Comparison of ENCODE assay signal across 17 cellular contexts in the genomic region with DNA sequence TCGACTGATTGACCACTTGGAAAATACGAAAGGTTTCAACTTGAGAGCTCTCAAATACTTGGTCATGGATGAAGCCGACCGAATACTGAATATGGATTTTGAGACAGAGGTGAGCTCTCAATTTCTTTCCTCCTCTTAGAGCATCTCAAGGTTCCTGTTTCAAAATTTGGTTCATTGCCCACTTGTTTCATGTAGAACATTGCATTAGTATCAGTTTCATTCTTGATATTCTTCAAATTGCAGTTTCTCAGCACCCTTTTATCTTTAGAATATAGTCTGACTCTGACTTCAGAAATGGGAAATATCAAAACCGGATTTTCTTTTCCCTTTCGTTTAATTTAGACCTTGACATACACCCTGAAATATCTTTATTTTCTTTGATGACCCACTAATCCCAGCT. TPM values are rescaled to one million over a fixed set of nuclear protein-coding genes. Genes with fewer than 3 reads are reported as not detected.
DNase-seq lines count a peak whose midpoint lies in the region; ATAC-seq and TF ChIP-seq lines count a peak whose summit lies in the region.
"Had no signal": no experiment of that assay in that cellular context is flagged by ENCODE, and none has a peak within 500 bp of the region (broad histone marks: within the 10 kb centered on the region; RNA-seq: fewer than 3 reads in every experiment).

No MANE protein-coding gene starts in this region.

- H3K4me3 ChIP-seq in thyroid gland (replicated peaks in 1 of 3), result no peak overlapping the region
- H3K4me3 ChIP-seq in CD8-positive, alpha-beta T cell (ENCODE audit: low read depth, low read length), result no peak overlapping the region
- H3K4me3 ChIP-seq: K562, left lung, neural progenitor cell had no signal

- H3K27ac Mint-ChIP-seq in activated naive CD4-positive, alpha-beta T cell treated with anti-CD3 and anti-CD28 coated beads, Interleukin-2, amount 50 U/mL, for 72 hours, result peak overlapping the region; percentile 33 to 54
- no peak overlapping the region for H3K27ac Mint-ChIP-seq in activated naive CD4-positive, alpha-beta T cell treated with anti-CD3 and anti-CD28 coated beads, Interleukin-2, amount 10 ng/mL, durations not matched to agents 7 days and 5 days
- no peak overlapping the region for H3K27ac Mint-ChIP-seq in CD8-positive, alpha-beta T cell
- H3K27ac Mint-ChIP-seq: neural progenitor cell had no signal

- no peak overlapping the region for H3K4me3 Mint-ChIP-seq in activated naive CD4-positive, alpha-beta T cell treated with anti-CD3 and anti-CD28 coated beads, Interleukin-2, amount 10 ng/mL, durations not matched to agents 7 days and 5 days
- no peak overlapping the region for H3K4me3 Mint-ChIP-seq in CD8-positive, alpha-beta T cell
- H3K4me3 Mint-ChIP-seq: neural progenitor cell, type B pancreatic cell had no signal

- H3K27ac ChIP-seq in thyroid gland, result peak overlapping the region; percentile 63 to 74 (median 68)
- H3K27ac ChIP-seq in CD8-positive, alpha-beta T cell (ENCODE audit: low read depth, low read length), result no peak overlapping the region
- H3K27ac ChIP-seq: left lung, neural progenitor cell had no signal

- H3K36me3 Mint-ChIP-seq in activated naive CD4-positive, alpha-beta T cell treated with anti-CD3 and anti-CD28 coated beads, Interleukin-2, amount 50 U/mL, for 72 hours, result peaks cover 7 to 18% of the 10 kb centered on the region in 2 donors
- H3K36me3 Mint-ChIP-seq in activated naive CD4-positive, alpha-beta T cell treated with anti-CD3 and anti-CD28 coated beads, Interleukin-2, amount 10 ng/mL, durations not matched to agents 7 days and 5 days, result peaks cover 62% of the 10 kb centered on the region
- peaks cover 92% of the 10 kb centered on the region for H3K36me3 Mint-ChIP-seq in CD8-positive, alpha-beta T cell

- 39 to 44% methylated on average over 6 of the region's 6 CpGs for whole genome bisulfite sequencing in thyroid gland, 2 donors

- H3K9me3 ChIP-seq in thyroid gland, result no peaks in the 10 kb centered on the region
- H3K9me3 ChIP-seq in CD8-positive, alpha-beta T cell (ENCODE audit: low read length), result no peaks in the 10 kb centered on the region
- H3K9me3 ChIP-seq: left lung had no signal

- H3K36me3 ChIP-seq in thyroid gland, result peaks cover 37 to 45% of the 10 kb centered on the region in 2 donors
- peaks cover 54% of the 10 kb centered on the region for H3K36me3 ChIP-seq in CD8-positive, alpha-beta T cell (ENCODE audit: insufficient read depth, low read length)

- H3K9me3 Mint-ChIP-seq in activated naive CD4-positive, alpha-beta T cell treated with anti-CD3 and anti-CD28 coated beads, Interleukin-2, amount 50 U/mL, for 72 hours, result no peaks in the 10 kb centered on the region
- H3K9me3 Mint-ChIP-seq in activated naive CD4-positive, alpha-beta T cell treated with anti-CD3 and anti-CD28 coated beads, Interleukin-2, amount 10 ng/mL, durations not matched to agents 7 days and 5 days, result no peaks in the 10 kb centered on the region
- H3K9me3 Mint-ChIP-seq in CD8-positive, alpha-beta T cell, result no peaks in the 10 kb centered on the region
- H3K9me3 Mint-ChIP-seq: neural progenitor cell, type B pancreatic cell had no signal

- no peak for DNase-seq in activated naive CD4-positive, alpha-beta T cell treated with anti-CD3 and anti-CD28 coated beads, Interleukin-2, amount 50 U/mL, for 72 hours (ENCODE audit: low spot score in 2 of 2)
- no peak for DNase-seq in activated naive CD4-positive, alpha-beta T cell treated with anti-CD3 and anti-CD28 coated beads, Interleukin-2, amount 10 ng/mL, durations not matched to agents 7 days and 5 days
- DNase-seq in thyroid gland (no peak), C1 segment of cervical spinal cord (lab: John Stamatoyannopoulos, UW) (no peak), Right ventricle myocardium inferior (ENCODE audit: missing footprints) (no peak)
- DNase-seq in CD8-positive, alpha-beta T cell, result no peak
- DNase-seq: glutamatergic neuron; left lung; NCI-H2029 treated with DMSO at 0.1 percent for 48 hours; NK-92 treated with Interleukin-12 subunit alpha and Interleukin-12 subunit beta, amount 100 ng/mL, for 24 hours; small intestine had no signal

- no peaks in the 10 kb centered on the region for H3K27me3 Mint-ChIP-seq in activated naive CD4-positive, alpha-beta T cell treated with anti-CD3 and anti-CD28 coated beads, Interleukin-2, amount 10 ng/mL, durations not matched to agents 7 days and 5 days
- H3K27me3 Mint-ChIP-seq in CD8-positive, alpha-beta T cell (ENCODE audit: low read depth), result no peaks in the 10 kb centered on the region
- H3K27me3 Mint-ChIP-seq: type B pancreatic cell had no signal

- CTCF ChIA-PET in activated naive CD4-positive, alpha-beta T cell treated with anti-CD3 and anti-CD28 coated beads, Interleukin-2, amount 10 ng/mL, durations not matched to agents 7 days and 5 days (lab: Charles Lee), result interaction anchor here (1.1 to 1.4 kb wide), 3 partner anchors 9 to 33 kb away, joined by 3 to 5 read pairs (median 3); a partner anchor contains a TSS
- CTCF ChIA-PET in CD8-positive, alpha-beta T cell (lab: Charles Lee), result interaction anchor here (1.1 to 3.4 kb wide), 6 partner anchors 9 to 85 kb away, joined by 3 to 14 read pairs (median 5); a partner anchor contains a TSS

- POLR2A ChIA-PET in CD8-positive, alpha-beta T cell (lab: Charles Lee), result interaction anchor here (1.5 kb wide), 1 partner anchor 8 kb away, joined by 3 read pairs; no protein-coding TSS in a partner anchor

- intact Hi-C loops in thyroid gland (cut with DNase I) (no loop called here), Right ventricle myocardium inferior (cut with DNase I) (no loop called here)
- intact Hi-C loops in CD8-positive, alpha-beta T cell (cut with DNase I, micrococcal nuclease), result no loop called here

- no peak for TF ChIP-seq CTCF in thyroid gland (IDR thresholded peaks at IDR 0.05)
- no peak for TF ChIP-seq CTCF in CD8-positive, alpha-beta T cell (IDR thresholded peaks at IDR 0.05)

- H3K27me3 ChIP-seq in thyroid gland, result no peaks in the 10 kb centered on the region
- no peaks in the 10 kb centered on the region for H3K27me3 ChIP-seq in CD8-positive, alpha-beta T cell (ENCODE audit: insufficient read depth, low read length)
- H3K27me3 ChIP-seq: left lung, neural progenitor cell had no signal

- no peak for ATAC-seq in activated naive CD4-positive, alpha-beta T cell treated with anti-CD3 and anti-CD28 coated beads, Interleukin-2, amount 50 U/mL, for 72 hours
- ATAC-seq in GM21825 (IDR thresholded peaks at IDR 0.05; ENCODE audit: unreplicated experiment), result peak; percentile 56
- ATAC-seq in HG03378 (IDR thresholded peaks at IDR 0.05; ENCODE audit: unreplicated experiment), result peak; percentile 73
- ATAC-seq in CD8-positive, alpha-beta T cell, result no peak
- ATAC-seq in Right ventricle myocardium inferior, result no peak
- ATAC-seq: activated CD4-positive, CD25-positive, alpha-beta regulatory T cell treated with anti-CD3 and anti-CD28 coated beads, Interleukin-2, amount 50 U/mL, for 24 hours; K562; left lung had no signal

- H3K4me1 Mint-ChIP-seq in activated naive CD4-positive, alpha-beta T cell treated with anti-CD3 and anti-CD28 coated beads, Interleukin-2, amount 10 ng/mL, durations not matched to agents 7 days and 5 days, result peaks cover 18% of the 10 kb centered on the region
- H3K4me1 Mint-ChIP-seq in CD8-positive, alpha-beta T cell (ENCODE audit: low read depth), result peaks cover 28% of the 10 kb centered on the region

- H3K4me1 ChIP-seq in thyroid gland, result peaks cover 45 to 48% of the 10 kb centered on the region in 2 donors
- H3K4me1 ChIP-seq in CD8-positive, alpha-beta T cell (ENCODE audit: insufficient read depth, low read length), result no peaks in the 10 kb centered on the region
- H3K4me1 ChIP-seq: neural progenitor cell had no signal

- no peak for TF ChIP-seq POLR2A in thyroid gland (IDR thresholded peaks at IDR 0.05)

RNA-seq across cellular contexts. Expression of a gene that starts 8.8 kb away (rescaled TPM):
- 100 to 1,000 TPM in 1 of 2 donors, 10 to 100 TPM in 1; 94.7 to 109 TPM for total RNA-seq in activated naive CD4-positive, alpha-beta T cell treated with anti-CD3 and anti-CD28 coated beads, Interleukin-2, amount 50 U/mL, for 72 hours
- total RNA-seq in thyroid gland (10 to 100 TPM; 75.5 to 94.2 (median 81.8) TPM), Right ventricle myocardium inferior (26.5 TPM)
- 100 to 1,000 TPM; 173 to 174 TPM for total RNA-seq in CD8-positive, alpha-beta T cell

RNA-seq across cellular contexts. Expression of a gene that starts 36.5 kb away (rescaled TPM):
- total RNA-seq in activated naive CD4-positive, alpha-beta T cell treated with anti-CD3 and anti-CD28 coated beads, Interleukin-2, amount 50 U/mL, for 72 hours, result 1 to 10 TPM; 5.2 to 6.5 TPM
- total RNA-seq in thyroid gland (10 to 100 TPM; 34.1 to 72.7 (median 49.5) TPM), Right ventricle myocardium inferior (19.7 TPM)
- total RNA-seq in CD8-positive, alpha-beta T cell, result 1 to 10 TPM; 1.9 to 2.0 TPM

Comparison
In these comparisons a context has a peak if more than half of its experiments do, and no peak if none do; other contexts are left out.
1. H3K27ac Mint-ChIP-seq: peak in activated naive CD4-positive, alpha-beta T cell treated with anti-CD3 and anti-CD28 coated beads, Interleukin-2, amount 50 U/mL, for 72 hours (2 of 2); none in activated naive CD4-positive, alpha-beta T cell treated with anti-CD3 and anti-CD28 coated beads, Interleukin-2, amount 10 ng/mL, durations not matched to agents 7 days and 5 days (single experiment) and CD8-positive, alpha-beta T cell (single experiment).
2. ATAC-seq: peak in GM21825 (single experiment) and HG03378 (single experiment); none in activated naive CD4-positive, alpha-beta T cell treated with anti-CD3 and anti-CD28 coated beads, Interleukin-2, amount 50 U/mL, for 72 hours (0 of 2), CD8-positive, alpha-beta T cell (single experiment) and Right ventricle myocardium inferior (single experiment).